7 cellular contexts compared by ENCODE assay signal in the genomic region with DNA sequence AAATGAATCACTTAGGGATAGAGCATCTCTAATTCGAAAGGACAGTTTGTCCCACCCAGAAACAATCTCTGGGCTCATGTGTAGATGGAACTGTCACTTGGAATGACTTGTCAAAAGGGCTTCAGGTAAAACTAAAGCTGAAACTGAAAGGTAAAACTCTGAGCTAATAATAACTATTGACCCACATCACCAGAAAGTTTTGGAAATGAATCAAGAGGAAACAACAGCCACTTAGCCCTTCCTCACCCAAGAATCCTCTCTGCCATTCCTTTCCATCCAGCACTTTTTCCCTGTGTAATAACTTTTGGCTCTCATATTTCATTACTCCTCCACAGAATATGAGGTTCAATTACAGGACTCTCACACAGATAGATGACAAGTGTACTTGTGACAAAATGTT. TPM values are rescaled to one million over a fixed set of nuclear protein-coding genes. Genes with fewer than 3 reads are reported as not detected.
DNase-seq lines count a peak whose midpoint lies in the region; ATAC-seq and TF ChIP-seq lines count a peak whose summit lies in the region.

No MANE protein-coding gene starts in this region.

- no peak overlapping the region for H3K9ac ChIP-seq in colonic mucosa (ENCODE audit: low read depth in 2 of 2, low read length in 2 of 2)

- H3K27ac ChIP-seq in ascending aorta = peak overlapping the region; percentile 89 to 90
- H3K27ac ChIP-seq in gastrocnemius medialis = peak overlapping the region; percentile 90 to 95 (median 92)
- H3K27ac ChIP-seq in colonic mucosa = no peak overlapping the region

- TF ChIP-seq POLR2A in gastrocnemius medialis (IDR thresholded peaks at IDR 0.05) = peak in 1 of 2 donors; percentile 14

- no peaks in the 10 kb centered on the region for H3K27me3 ChIP-seq in ascending aorta
- no peaks in the 10 kb centered on the region for H3K27me3 ChIP-seq in gastrocnemius medialis
- no peaks in the 10 kb centered on the region for H3K27me3 ChIP-seq in colonic mucosa

- DNase-seq in EH (ENCODE audit: low read depth) (peak; percentile 44), ascending aorta (ENCODE audit: low spot score in 2 of 2) (no peak), gastrocnemius medialis (peak in 1 of 2 donors; percentile 49), NOMO-1 (lab: John Stamatoyannopoulos, UW; ENCODE audit: unreplicated experiment in 2 of 2) (no peak), colonic mucosa (no peak), OCI-M2 (lab: John Stamatoyannopoulos, UW; ENCODE audit: unreplicated experiment) (no peak)

- H3K9me3 ChIP-seq in ascending aorta (no peaks in the 10 kb centered on the region), gastrocnemius medialis (no peaks in the 10 kb centered on the region), colonic mucosa (no peaks in the 10 kb centered on the region)

- peak; percentile 33 for ATAC-seq in GM21717 (IDR thresholded peaks at IDR 0.05; ENCODE audit: unreplicated experiment)
- peak; percentile 65 to 66 for ATAC-seq in gastrocnemius medialis

- H3K4me1 ChIP-seq in ascending aorta (peaks cover 3 to 19% of the 10 kb centered on the region in 2 donors), gastrocnemius medialis (peaks cover 28 to 60% of the 10 kb centered on the region in 2 donors), colonic mucosa (peaks cover 9% of the 10 kb centered on the region)

- H3K4me3 ChIP-seq in ascending aorta (no peak overlapping the region), gastrocnemius medialis (peak overlapping the region; percentile 59 to 78 (median 66)), colonic mucosa (no peak overlapping the region)

- in situ Hi-C loops in gastrocnemius medialis (cut with MboI; ENCODE audit: low sequenced_read_pairs in 4 of 4) = loop anchor here in 2 of 4 donors (10.0 to 25.0 kb wide), 2 partner anchors 868 to 876 kb away; no protein-coding TSS in a partner anchor

- H3K36me3 ChIP-seq in ascending aorta = no peaks in the 10 kb centered on the region
- no peaks in the 10 kb centered on the region for H3K36me3 ChIP-seq in gastrocnemius medialis
- no peaks in the 10 kb centered on the region for H3K36me3 ChIP-seq in colonic mucosa

- intact Hi-C loops in ascending aorta (cut with DNase I) = no loop called here
- intact Hi-C loops in gastrocnemius medialis (cut with DNase I; ENCODE audit: low total_unique reads) = loop anchor here (2.0 to 5.0 kb wide), 4 partner anchors 14 to 866 kb away; a partner anchor contains a TSS
- intact Hi-C loops in colonic mucosa (cut with DNase I) = no loop called here

- TF ChIP-seq CTCF in ascending aorta (IDR thresholded peaks at IDR 0.05) (no peak), gastrocnemius medialis (IDR thresholded peaks at IDR 0.05 in 4 of 5, conservative IDR thresholded peaks at IDR 0.05 in 1 of 5) (no peak), colonic mucosa (IDR thresholded peaks at IDR 0.05) (no peak)

RNA-seq across cellular contexts. Expression of a gene that starts 14.0 kb away (rescaled TPM):
- total RNA-seq in ascending aorta (18.5 TPM), gastrocnemius medialis (1,000 to 10,000 TPM; 1,042 to 2,721 (median 1,859) TPM), colonic mucosa (10 to 100 TPM; 52.8 to 89.6 TPM)

Comparison
In these comparisons a context has a peak if more than half of its experiments do, and no peak if none do; other contexts are left out.
1. H3K4me3 ChIP-seq: peak in gastrocnemius medialis (4 of 4); none in ascending aorta (0 of 2) and colonic mucosa (single experiment).
2. RNA of a gene that starts 14.0 kb away (total RNA-seq): 1,042 to 2,721 TPM in gastrocnemius medialis; 52.8 to 89.6 TPM in colonic mucosa and 18.5 TPM in ascending aorta (single experiment); every median in the first group is over 10 times any median in the second.